In the genomic region with DNA sequence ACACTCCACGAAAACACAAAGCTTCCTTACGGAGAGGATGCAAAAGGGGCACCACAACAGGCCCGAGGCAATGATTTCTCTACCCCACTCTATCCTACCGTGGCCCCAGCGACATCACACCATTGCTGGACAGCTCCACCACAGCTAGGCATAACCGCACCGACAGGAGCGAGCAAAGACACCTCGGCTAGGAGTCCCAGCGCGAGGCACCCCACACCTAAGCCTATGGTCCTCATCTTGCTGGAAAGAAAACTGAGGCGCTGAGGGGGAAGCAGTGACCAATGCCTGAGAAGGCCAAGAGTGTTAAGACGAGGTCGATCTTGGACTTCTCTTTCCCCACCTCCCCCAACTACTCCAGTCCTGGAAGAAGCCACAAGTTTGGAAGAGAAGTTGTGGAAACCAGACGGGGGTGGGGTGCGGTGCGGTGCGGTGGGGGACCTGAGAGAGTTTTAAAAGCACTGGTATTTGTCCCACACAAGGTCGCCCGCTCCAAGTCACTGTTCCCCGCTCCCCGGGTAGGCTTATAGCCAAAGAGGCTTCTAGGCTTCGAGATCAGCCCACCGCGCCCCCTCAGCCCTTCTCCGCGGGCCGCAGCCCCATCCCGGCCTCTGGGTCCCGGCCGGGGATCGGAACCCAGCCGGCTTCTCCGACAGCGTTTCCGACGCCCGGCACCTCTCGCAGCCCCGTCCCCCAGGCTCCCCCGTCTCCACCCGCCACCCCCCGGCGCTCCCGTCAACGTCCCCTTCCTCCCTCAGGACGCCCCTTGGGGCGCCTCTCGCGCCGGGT, we compare ENCODE assay signal across 8 cellular contexts. TPM values are rescaled to one million over a fixed set of nuclear protein-coding genes. Genes with fewer than 3 reads are reported as not detected.
A peak's percentile ranks its signal among the peaks of the same experiment; 100 is the strongest.
DNase-seq lines count a peak whose midpoint lies in the region; ATAC-seq and TF ChIP-seq lines count a peak whose summit lies in the region.

No MANE protein-coding gene starts in this region.

- intact Hi-C loops in CD8-positive, alpha-beta T cell (cut with DNase I, micrococcal nuclease): loop anchor here (2.0 to 10.0 kb wide), 14 partner anchors 103 to 1856 kb away; a partner anchor contains a TSS

- CTCF ChIA-PET in CD8-positive, alpha-beta T cell (lab: Charles Lee): no interaction called here

- H3K4me3 ChIP-seq in CD8-positive, alpha-beta T cell (ENCODE audit: low read depth, low read length): peak overlapping the region; percentile 97
- peak overlapping the region; percentile 88 for H3K4me3 ChIP-seq in HAP-1

- H3K36me3 Mint-ChIP-seq in CD8-positive, alpha-beta T cell: peaks cover 19% of the 10 kb centered on the region
- peaks cover 15% of the 10 kb centered on the region for H3K36me3 Mint-ChIP-seq in T-helper 2 cell treated with Interferon-gamma antibody and Interleukin-4, amounts not matched to agents 5 μg/mL and 100 μg/mL, for 36 hours (ENCODE audit: low read depth)
- H3K36me3 Mint-ChIP-seq in neural crest cell (ENCODE audit: low read depth): no peaks in the 10 kb centered on the region

- TF ChIP-seq CTCF in CD8-positive, alpha-beta T cell (IDR thresholded peaks at IDR 0.05): no peak
- no peak for TF ChIP-seq CTCF in neural crest cell (conservative IDR thresholded peaks at IDR 0.05)

- peak overlapping the region; percentile 99 for H3K4me3 Mint-ChIP-seq in CD8-positive, alpha-beta T cell
- peak overlapping the region; percentile 95 for H3K4me3 Mint-ChIP-seq in T-helper 2 cell treated with Interferon-gamma antibody and Interleukin-4, amounts not matched to agents 5 μg/mL and 100 μg/mL, for 36 hours
- H3K4me3 Mint-ChIP-seq in neural crest cell: peak overlapping the region; percentile 100

- in situ Hi-C loops in HAP-1 (cut with MboI; ENCODE audit: low sequenced_read_pairs): loop anchor here (10.0 kb wide), 1 partner anchor 166 kb away; no protein-coding TSS in a partner anchor

- H3K4me1 ChIP-seq in CD8-positive, alpha-beta T cell (ENCODE audit: insufficient read depth, low read length): peaks cover 35% of the 10 kb centered on the region
- H3K4me1 ChIP-seq in HAP-1: peaks cover 5% of the 10 kb centered on the region

- peak overlapping the region; percentile 53 for H3K27ac ChIP-seq in CD8-positive, alpha-beta T cell (ENCODE audit: low read depth, low read length)

- TF ChIP-seq POLR2A in erythroblast (IDR thresholded peaks at IDR 0.05; ENCODE audit: low read length): no peak

- H3K27me3 ChIP-seq in CD8-positive, alpha-beta T cell (ENCODE audit: insufficient read depth, low read length): no peaks in the 10 kb centered on the region
- no peaks in the 10 kb centered on the region for H3K27me3 ChIP-seq in HAP-1 (ENCODE audit: low read depth)

- no peaks in the 10 kb centered on the region for H3K9me3 ChIP-seq in CD8-positive, alpha-beta T cell (ENCODE audit: low read length)
- no peaks in the 10 kb centered on the region for H3K9me3 ChIP-seq in HAP-1

- ATAC-seq in CD8-positive, alpha-beta T cell: no peak
- ATAC-seq in HG02970 (IDR thresholded peaks at IDR 0.05; ENCODE audit: low FRiP score, unreplicated experiment): no peak

- peak in 2 of 7 experiments; percentile 8 to 10 for DNase-seq in CD8-positive, alpha-beta T cell
- DNase-seq in HAP-1 (ENCODE audit: low spot score in 2 of 2) (peak in 1 of 2 experiments; percentile 61), erythroblast (lab: John Stamatoyannopoulos, UW) (peak; percentile 49 to 50), neural crest cell (ENCODE audit: low read depth, low spot score) (no peak), DMS153 (lab: John Stamatoyannopoulos, UW) (no peak), SHP77 treated with DMSO at 0.1 percent for 48 hours (lab: John Stamatoyannopoulos, UW) (no peak)
- peak; percentile 10 for DNase-seq in T-helper 2 cell treated with Interferon-gamma antibody and Interleukin-4, amounts not matched to agents 5 μg/mL and 100 μg/mL, for 36 hours (ENCODE audit: low spot score)

- peaks cover 63% of the 10 kb centered on the region for H3K4me1 Mint-ChIP-seq in CD8-positive, alpha-beta T cell (ENCODE audit: low read depth)
- H3K4me1 Mint-ChIP-seq in T-helper 2 cell treated with Interferon-gamma antibody and Interleukin-4, amounts not matched to agents 5 μg/mL and 100 μg/mL, for 36 hours (ENCODE audit: low read depth): peaks cover 37% of the 10 kb centered on the region
- peaks cover 34% of the 10 kb centered on the region for H3K4me1 Mint-ChIP-seq in neural crest cell

- H3K27ac Mint-ChIP-seq in CD8-positive, alpha-beta T cell: peak overlapping the region; percentile 77
- H3K27ac Mint-ChIP-seq in T-helper 2 cell treated with Interferon-gamma antibody and Interleukin-4, amounts not matched to agents 5 μg/mL and 100 μg/mL, for 36 hours: peak overlapping the region; percentile 11
- H3K27ac Mint-ChIP-seq in neural crest cell (ENCODE audit: unreplicated experiment): peak overlapping the region; percentile 14

- H3K9me3 Mint-ChIP-seq in CD8-positive, alpha-beta T cell: no peaks in the 10 kb centered on the region
- H3K9me3 Mint-ChIP-seq in T-helper 2 cell treated with Interferon-gamma antibody and Interleukin-4, amounts not matched to agents 5 μg/mL and 100 μg/mL, for 36 hours: no peaks in the 10 kb centered on the region
- no peaks in the 10 kb centered on the region for H3K9me3 Mint-ChIP-seq in neural crest cell

- no peaks in the 10 kb centered on the region for H3K27me3 Mint-ChIP-seq in CD8-positive, alpha-beta T cell (ENCODE audit: low read depth)
- no peaks in the 10 kb centered on the region for H3K27me3 Mint-ChIP-seq in T-helper 2 cell treated with Interferon-gamma antibody and Interleukin-4, amounts not matched to agents 5 μg/mL and 100 μg/mL, for 36 hours (ENCODE audit: low read depth)
- no peaks in the 10 kb centered on the region for H3K27me3 Mint-ChIP-seq in neural crest cell (ENCODE audit: low read depth)

- POLR2A ChIA-PET in CD8-positive, alpha-beta T cell (lab: Charles Lee): no interaction called here

- no peaks in the 10 kb centered on the region for H3K36me3 ChIP-seq in CD8-positive, alpha-beta T cell (ENCODE audit: insufficient read depth, low read length)
- H3K36me3 ChIP-seq in HAP-1 (replicated peaks): no peaks in the 10 kb centered on the region; the same call in 1 of the 2 replicates

RNA-seq across cellular contexts. Expression of a gene that starts 0.8 kb away (rescaled TPM):
- total RNA-seq in CD8-positive, alpha-beta T cell: 1 to 10 TPM; 4.7 to 5.6 TPM
- 35.8 and 38.8 TPM in 2 replicates for total RNA-seq in neural crest cell

RNA-seq across cellular contexts. Expression of a gene that starts 5.9 kb away (rescaled TPM):
- total RNA-seq in CD8-positive, alpha-beta T cell: 10 to 100 TPM; 35.0 to 36.8 TPM
- total RNA-seq in neural crest cell: 62.9 and 64.1 TPM in 2 replicates

Comparison
In these comparisons a context has a peak if more than half of its experiments do, and no peak if none do; other contexts are left out.
1. DNase-seq: peak in T-helper 2 cell treated with Interferon-gamma antibody and Interleukin-4, amounts not matched to agents 5 μg/mL and 100 μg/mL, for 36 hours (single experiment) and erythroblast (2 of 2); none in neural crest cell (single experiment), DMS153 (single experiment) and SHP77 treated with DMSO at 0.1 percent for 48 hours (single experiment).
2. H3K27ac Mint-ChIP-seq: peak in every context shown above with its lines; median percentile 77 in CD8-positive, alpha-beta T cell; 14 in neural crest cell; 11 in T-helper 2 cell treated with Interferon-gamma antibody and Interleukin-4, amounts not matched to agents 5 μg/mL and 100 μg/mL, for 36 hours.
3. Peak in every context shown above with its lines, with median percentiles within 50 percentile points of each other: H3K4me3 Mint-ChIP-seq.